In genomic region chr3:102510663-102511062, GRCh38 we compare ENCODE assay signal across 17 cellular contexts.
A peak's percentile ranks its signal among the peaks of the same experiment; 100 is the strongest.
DNase-seq lines count a peak whose midpoint lies in the region; ATAC-seq and TF ChIP-seq lines count a peak whose summit lies in the region.
"Had no signal": no experiment of that assay in that cellular context is flagged by ENCODE, and none has a peak within 500 bp of the region (broad histone marks: within the 10 kb centered on the region; RNA-seq: fewer than 3 reads in every experiment).

No MANE protein-coding gene starts in this region.

- H3K27me3 ChIP-seq in skeletal muscle satellite cell (ENCODE audit: control insufficient read depth, insufficient read depth, low read length) = no peaks in the 10 kb centered on the region
- H3K27me3 ChIP-seq in tibial nerve = no peaks in the 10 kb centered on the region
- H3K27me3 ChIP-seq: ascending aorta had no signal

- H3K9ac ChIP-seq in skeletal muscle satellite cell (ENCODE audit: low read depth, low read length) = no peak overlapping the region

- no peak overlapping the region for H3K27ac ChIP-seq in tibial nerve
- H3K27ac ChIP-seq: ascending aorta, HL-60 had no signal

- DNase-seq in NCI-H82 (lab: John Stamatoyannopoulos, UW) (peak; percentile 21), NCI-H82 treated with DMSO at 0.1 percent for 48 hours (lab: John Stamatoyannopoulos, UW; ENCODE audit: unreplicated experiment) (no peak), NCI-H526 treated with DMSO at 0.1 percent for 48 hours (lab: John Stamatoyannopoulos, UW) (peak; percentile 92), epithelial cell of esophagus (ENCODE audit: low read depth) (peak; percentile 92), epidermal melanocyte (ENCODE audit: insufficient read length, low spot score) (no peak), tibial nerve (ENCODE audit: low spot score in 2 of 2) (no peak)
- DNase-seq: ACHN, cortex of kidney, DND-41, islet precursor cell, KBM-7, NCI-H1417, SIG-M5 had no signal

- 79 to 82% methylated on average over 3 of the region's 3 CpGs for WGBS in tibial nerve, 2 donors

- ATAC-seq in activated CD4-positive, CD25-positive, alpha-beta regulatory T cell treated with anti-CD3 and anti-CD28 coated beads, Interleukin-2, amount 50 U/mL, for 24 hours = no peak

- TF ChIP-seq CTCF in epithelial cell of esophagus (IDR thresholded peaks at IDR 0.05; ENCODE audit: insufficient read depth, low read depth, low read length, missing control alignments) (no peak), tibial nerve (IDR thresholded peaks at IDR 0.05) (no peak)

- no peaks in the 10 kb centered on the region for H3K36me3 ChIP-seq in skeletal muscle satellite cell (ENCODE audit: insufficient read depth, low read length)
- no peaks in the 10 kb centered on the region for H3K36me3 ChIP-seq in tibial nerve
- H3K36me3 ChIP-seq: ascending aorta had no signal

- H3K4me1 ChIP-seq in skeletal muscle satellite cell (ENCODE audit: control insufficient read depth, insufficient read depth, low read length) (peaks cover 7% of the 10 kb centered on the region), tibial nerve (no peaks in the 10 kb centered on the region)
- H3K4me1 ChIP-seq: ascending aorta had no signal

- H3K9me3 ChIP-seq in skeletal muscle satellite cell (replicated peaks; ENCODE audit: low read length) (no peaks in the 10 kb centered on the region), tibial nerve (no peaks in the 10 kb centered on the region)
- H3K9me3 ChIP-seq: ascending aorta had no signal

- peak overlapping the region; percentile 18 for H3K4me2 ChIP-seq in skeletal muscle satellite cell (ENCODE audit: low read length)

- TF ChIP-seq EP300 in tibial nerve (IDR thresholded peaks at IDR 0.05) = no peak

- H3K4me3 ChIP-seq in epithelial cell of esophagus (ENCODE audit: low read length) (peak overlapping the region; percentile 10), skeletal muscle satellite cell (ENCODE audit: low read length) (no peak overlapping the region), tibial nerve (no peak overlapping the region)
- H3K4me3 ChIP-seq: ascending aorta had no signal

- no peak for TF ChIP-seq POLR2A in tibial nerve (IDR thresholded peaks at IDR 0.05)

Comparison
In these comparisons a context has a peak if more than half of its experiments do, and no peak if none do; other contexts are left out.
1. DNase-seq: peak in NCI-H82 (single experiment), NCI-H526 treated with DMSO at 0.1 percent for 48 hours (single experiment) and epithelial cell of esophagus (single experiment); none in NCI-H82 treated with DMSO at 0.1 percent for 48 hours (single experiment), epidermal melanocyte (single experiment) and tibial nerve (0 of 2).